In genomic region chr5:285991-286557, GRCh38 we compare ENCODE assay signal across 14 cellular contexts.
"Had no signal": no experiment of that assay in that cellular context is flagged by ENCODE, and none has a peak within 500 bp of the region (broad histone marks: within the 10 kb centered on the region; RNA-seq: fewer than 3 reads in every experiment).

No MANE protein-coding gene starts in this region.

- H3K9me3 ChIP-seq: colonic mucosa, psoas muscle, stomach, thoracic aorta had no signal

- H3K27me3 ChIP-seq: colonic mucosa, stomach had no signal

- H3K27ac ChIP-seq: colonic mucosa, psoas muscle, stomach, thoracic aorta had no signal

- DNase-seq: activated CD4-positive, alpha-beta T cell treated with anti-CD3 and anti-CD28 coated beads, Interleukin-2, amount 10 ng/mL, durations not matched to agents 7 days and 5 days; activated CD4-positive, CD25-positive, alpha-beta regulatory T cell; activated gamma-delta T cell; activated naive CD8-positive, alpha-beta T cell treated with anti-CD3 and anti-CD28 coated beads, Interleukin-2, amount 10 ng/mL, durations not matched to agents 7 days and 5 days; anterior cingulate cortex; colonic mucosa; effector memory CD4-positive, alpha-beta T cell; naive B cell; nucleus accumbens; psoas muscle; stimulated activated CD4-positive, alpha-beta T cell treated with anti-CD3 and anti-CD28 coated beads, Interleukin-12 subunit alpha, Interleukin-12 subunit beta, amount 100 ng/mL, for 4 hours; stomach had no signal

- H3K4me1 ChIP-seq: psoas muscle had no signal

- ATAC-seq: psoas muscle, SK-N-SH treated with all-trans-retinoic acid at 6 μM for 48 hours had no signal

- H3K4me3 ChIP-seq: colonic mucosa, psoas muscle, stomach, thoracic aorta had no signal

- H3K36me3 ChIP-seq: colonic mucosa had no signal
